In genomic region chr7:2734084-2734601, GRCh38 we compare ENCODE assay signal across 15 cellular contexts. TPM values are rescaled to one million over a fixed set of nuclear protein-coding genes. Genes with fewer than 3 reads are reported as not detected.
DNase-seq lines count a peak whose midpoint lies in the region; ATAC-seq and TF ChIP-seq lines count a peak whose summit lies in the region.
"Had no signal": no experiment of that assay in that cellular context is flagged by ENCODE, and none has a peak within 500 bp of the region (broad histone marks: within the 10 kb centered on the region; RNA-seq: fewer than 3 reads in every experiment).

No MANE protein-coding gene starts in this region.

- no peaks in the 10 kb centered on the region for H3K9me3 Mint-ChIP-seq in stimulated activated naive CD8-positive, alpha-beta T cell treated with anti-CD3 and anti-CD28 coated beads, Interleukin-15, Interleukin-2, amounts not matched to agents 100 ng/mL and 50 ng/mL, for 24 hours
- peaks cover 2% of the 10 kb centered on the region for H3K9me3 Mint-ChIP-seq in chondrocyte (ENCODE audit: low read depth)
- H3K9me3 Mint-ChIP-seq in nephron progenitor cell = peaks cover 5% of the 10 kb centered on the region
- H3K9me3 Mint-ChIP-seq in effector memory CD8-positive, alpha-beta T cell = no peaks in the 10 kb centered on the region
- H3K9me3 Mint-ChIP-seq: activated naive CD4-positive, alpha-beta T cell treated with anti-CD3 and anti-CD28 coated beads, Interleukin-2, amount 50 U/mL, for 24 hours; immature natural killer cell; neural progenitor cell had no signal

- peak overlapping the region; percentile 83 for H3K27ac Mint-ChIP-seq in stimulated activated naive CD8-positive, alpha-beta T cell treated with anti-CD3 and anti-CD28 coated beads, Interleukin-15, Interleukin-2, amounts not matched to agents 100 ng/mL and 50 ng/mL, for 24 hours
- H3K27ac Mint-ChIP-seq in chondrocyte (ENCODE audit: unreplicated experiment) (peak overlapping the region; percentile 78), nephron progenitor cell (peak overlapping the region; percentile 92)
- H3K27ac Mint-ChIP-seq in effector memory CD8-positive, alpha-beta T cell = peak overlapping the region in 1 of 2 donors; percentile 73
- H3K27ac Mint-ChIP-seq: HFFc6, neural progenitor cell had no signal

- no peak for DNase-seq in stimulated activated naive CD8-positive, alpha-beta T cell treated with anti-CD3 and anti-CD28 coated beads, Interleukin-15, Interleukin-2, amounts not matched to agents 100 U/mL and 50 U/mL, for 24 hours
- DNase-seq in chondrocyte (ENCODE audit: low spot score) (peak; percentile 30), nephron progenitor cell (no peak), SW480 (ENCODE audit: low spot score) (no peak)
- DNase-seq in activated CD4-positive, CD25-positive, alpha-beta regulatory T cell (lab: John Stamatoyannopoulos, UW) = no peak
- DNase-seq in effector memory CD8-positive, alpha-beta T cell = no peak
- DNase-seq: cerebellar nuclear complex; HFFc6; immature natural killer cell; stimulated activated CD4-positive, alpha-beta T cell treated with anti-CD3 and anti-CD28 coated beads, Interleukin-12 subunit alpha, Interleukin-12 subunit beta, amount 100 ng/mL, for 4 hours; SW 1271 had no signal

- H3K4me1 Mint-ChIP-seq in stimulated activated naive CD8-positive, alpha-beta T cell treated with anti-CD3 and anti-CD28 coated beads, Interleukin-15, Interleukin-2, amounts not matched to agents 100 ng/mL and 50 ng/mL, for 24 hours (ENCODE audit: low read depth) = peaks cover 59% of the 10 kb centered on the region
- peaks cover 36% of the 10 kb centered on the region for H3K4me1 Mint-ChIP-seq in chondrocyte (ENCODE audit: low read depth)
- peaks cover 58% of the 10 kb centered on the region for H3K4me1 Mint-ChIP-seq in nephron progenitor cell
- H3K4me1 Mint-ChIP-seq in effector memory CD8-positive, alpha-beta T cell (ENCODE audit: low read depth in 2 of 2) = peaks cover 5% of the 10 kb centered on the region in 2 donors

- no peak for ATAC-seq in stimulated activated naive CD8-positive, alpha-beta T cell treated with anti-CD3 and anti-CD28 coated beads, Interleukin-15, Interleukin-2, amounts not matched to agents 100 U/mL and 50 U/mL, for 24 hours
- no peak for ATAC-seq in GM19035 (IDR thresholded peaks at IDR 0.05; ENCODE audit: unreplicated experiment)
- no peak for ATAC-seq in effector memory CD8-positive, alpha-beta T cell (replicated peaks)

- peaks cover 22% of the 10 kb centered on the region for H3K36me3 Mint-ChIP-seq in stimulated activated naive CD8-positive, alpha-beta T cell treated with anti-CD3 and anti-CD28 coated beads, Interleukin-15, Interleukin-2, amounts not matched to agents 100 ng/mL and 50 ng/mL, for 24 hours (ENCODE audit: low read depth)
- H3K36me3 Mint-ChIP-seq in chondrocyte (ENCODE audit: low read depth) (peaks cover 26% of the 10 kb centered on the region), nephron progenitor cell (ENCODE audit: low read depth) (peaks cover 56% of the 10 kb centered on the region)
- no peaks in the 10 kb centered on the region for H3K36me3 Mint-ChIP-seq in effector memory CD8-positive, alpha-beta T cell (ENCODE audit: insufficient read depth)

- no peak for TF ChIP-seq CTCF in chondrocyte (IDR thresholded peaks at IDR 0.05)
- TF ChIP-seq CTCF in nephron progenitor cell (IDR thresholded peaks at IDR 0.05) = no peak

- no peak overlapping the region for H3K4me3 Mint-ChIP-seq in stimulated activated naive CD8-positive, alpha-beta T cell treated with anti-CD3 and anti-CD28 coated beads, Interleukin-15, Interleukin-2, amounts not matched to agents 100 ng/mL and 50 ng/mL, for 24 hours
- H3K4me3 Mint-ChIP-seq in chondrocyte (ENCODE audit: unreplicated experiment) (no peak overlapping the region), nephron progenitor cell (peak overlapping the region; percentile 32)
- H3K4me3 Mint-ChIP-seq in effector memory CD8-positive, alpha-beta T cell = no peak overlapping the region
- H3K4me3 Mint-ChIP-seq: activated naive CD4-positive, alpha-beta T cell treated with anti-CD3 and anti-CD28 coated beads, Interleukin-2, amount 50 U/mL, for 24 hours; HFFc6; neural progenitor cell had no signal

- H3K27me3 Mint-ChIP-seq in stimulated activated naive CD8-positive, alpha-beta T cell treated with anti-CD3 and anti-CD28 coated beads, Interleukin-15, Interleukin-2, amounts not matched to agents 100 ng/mL and 50 ng/mL, for 24 hours = no peaks in the 10 kb centered on the region
- no peaks in the 10 kb centered on the region for H3K27me3 Mint-ChIP-seq in chondrocyte (ENCODE audit: low read depth)
- peaks cover 2% of the 10 kb centered on the region for H3K27me3 Mint-ChIP-seq in nephron progenitor cell (ENCODE audit: low read depth, poor library complexity)
- no peaks in the 10 kb centered on the region for H3K27me3 Mint-ChIP-seq in effector memory CD8-positive, alpha-beta T cell
- H3K27me3 Mint-ChIP-seq: activated naive CD4-positive, alpha-beta T cell treated with anti-CD3 and anti-CD28 coated beads, Interleukin-2, amount 50 U/mL, for 24 hours had no signal

RNA-seq across cellular contexts. Expression of gene AMZ1, which starts 46.1 kb away (rescaled TPM):
- total RNA-seq in chondrocyte = 9.1 to 11.1 TPM (median 9.6 TPM) in 3 replicates
